Comparison of ENCODE assay signal across 2 cellular contexts in genomic region chr1:109894823-109895719, GRCh38.
TF ChIP-seq lines count a peak whose summit lies in the region.

No MANE protein-coding gene starts in this region.

TF ChIP-seq in A549, 52 proteins besides CTCF, POLR2A, EP300 and RAD21:
- TF ChIP-seq JUNB (IDR thresholded peaks at IDR 0.05) (no peak), ZC3H11A (IDR thresholded peaks at IDR 0.05) (no peak), RFX5 (IDR thresholded peaks at IDR 0.05) (no peak), HDAC2 (IDR thresholded peaks at IDR 0.05) (no peak), TP53 (CRISPR knock-in tag; IDR thresholded peaks at IDR 0.05) (no peak), MAX (IDR thresholded peaks at IDR 0.05) (no peak), ESRRA (IDR thresholded peaks at IDR 0.05; ENCODE audit: borderline replicate concordance, low read length) (no peak), CEBPB (IDR thresholded peaks at IDR 0.05) (no peak), REST (IDR thresholded peaks at IDR 0.05) (no peak), RARB (CRISPR knock-in tag; IDR thresholded peaks at IDR 0.05) (no peak), ZSCAN20 (CRISPR knock-in tag; IDR thresholded peaks at IDR 0.05) (no peak), RNF2 (IDR thresholded peaks at IDR 0.05; ENCODE audit: borderline replicate concordance, low read depth) (no peak), EHF (CRISPR knock-in tag; IDR thresholded peaks at IDR 0.05) (no peak), FOXS1 (CRISPR knock-in tag; IDR thresholded peaks at IDR 0.05) (no peak)
TF ChIP-seq in A549: peak in this region for 0.

TF ChIP-seq in endothelial cell of umbilical vein, 7 proteins besides CTCF, POLR2A, EP300 and RAD21:
- TF ChIP-seq MYC (IDR thresholded peaks at IDR 0.05; ENCODE audit: low read depth, low read length): no peak
- no peak for TF ChIP-seq MAX (IDR thresholded peaks at IDR 0.05; ENCODE audit: insufficient read depth, insufficient read length)
- no peak for TF ChIP-seq FOS (IDR thresholded peaks at IDR 0.05; ENCODE audit: borderline replicate concordance, insufficient read depth, low read length)
- no peak for TF ChIP-seq JUN (IDR thresholded peaks at IDR 0.05; ENCODE audit: borderline replicate concordance, insufficient read depth, insufficient read length, low read depth)
- no peak for TF ChIP-seq GATA2 (IDR thresholded peaks at IDR 0.05; ENCODE audit: insufficient read depth, insufficient read length, low read depth, low read length)
- no peak for TF ChIP-seq POLR2AphosphoS5 (IDR thresholded peaks at IDR 0.05; ENCODE audit: insufficient read depth, low read depth, low read length)
- TF ChIP-seq EZH2 (IDR thresholded peaks at IDR 0.05; ENCODE audit: borderline replicate concordance, low read depth, low read length, severe bottlenecking): no peak
TF ChIP-seq in endothelial cell of umbilical vein: peak in this region for 0.
